ENCODE assay signal across 1 cellular context in the genomic region with DNA sequence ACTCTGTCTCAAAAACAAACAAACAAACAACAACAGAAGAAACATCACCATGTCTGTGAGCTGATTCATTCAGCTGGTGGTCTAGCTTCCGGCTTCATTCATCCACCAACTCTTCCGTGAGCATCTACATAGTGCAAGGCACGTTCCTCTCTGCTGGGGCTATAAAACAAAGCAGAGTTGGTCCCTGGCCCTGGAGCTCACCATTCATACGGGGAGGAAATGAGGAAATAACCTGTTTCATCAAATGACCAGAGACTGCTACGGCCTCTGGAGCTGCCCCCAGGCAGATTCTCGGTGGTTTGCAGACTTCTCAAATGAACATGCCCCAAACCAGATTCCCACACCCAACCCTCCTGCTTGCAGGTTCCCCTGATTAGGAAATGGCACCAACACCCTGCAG.
TF ChIP-seq lines count a peak whose summit lies in the region.

No MANE protein-coding gene starts in this region.

TF ChIP-seq in GM12878, 131 proteins besides CTCF, POLR2A, EP300 and RAD21 (continued from another document and continues in another):
- TF ChIP-seq EZH2 (IDR thresholded peaks at IDR 0.05; ENCODE audit: borderline replicate concordance, control insufficient read depth, low read depth, low read length) (no peak), SUZ12 (IDR thresholded peaks at IDR 0.05; ENCODE audit: unreplicated experiment) (no peak), RUNX3 (IDR thresholded peaks at IDR 0.05; ENCODE audit: low read length) (no peak), TCF3 (IDR thresholded peaks at IDR 0.05; ENCODE audit: borderline replicate concordance, insufficient read depth, low read depth, low read length) (no peak), KDM1A (IDR thresholded peaks at IDR 0.05; ENCODE audit: borderline replicate concordance) (no peak), SMC3 (IDR thresholded peaks at IDR 0.05; ENCODE audit: borderline replicate concordance, low read length) (peak; percentile 30; the same call in 1 of the 2 replicates), E4F1 (IDR thresholded peaks at IDR 0.05; ENCODE audit: borderline replicate concordance, partially characterized antibody) (no peak), RAD51 (IDR thresholded peaks at IDR 0.05) (no peak), STAT1 (conservative IDR thresholded peaks at IDR 0.05) (no peak), ZBTB33 (IDR thresholded peaks at IDR 0.05) (no peak), CREB1 (IDR thresholded peaks at IDR 0.05; ENCODE audit: low read depth) (no peak), PML (IDR thresholded peaks at IDR 0.05; ENCODE audit: low read length) (no peak), IKZF1 (conservative IDR thresholded peaks at IDR 0.05) (peak; percentile 76), SMAD1 (IDR thresholded peaks at IDR 0.05; ENCODE audit: low read depth, partially characterized antibody) (no peak), NR2C1 (IDR thresholded peaks at IDR 0.05) (no peak), DPF2 (IDR thresholded peaks at IDR 0.05) (no peak), SMAD5 (IDR thresholded peaks at IDR 0.05; ENCODE audit: low read depth) (no peak), IRF4 (IDR thresholded peaks at IDR 0.05; ENCODE audit: low read depth, low read length) (peak; percentile 78), ZZZ3 (IDR thresholded peaks at IDR 0.05; ENCODE audit: control insufficient read depth, insufficient read length, low read depth) (no peak), LARP7 (IDR thresholded peaks at IDR 0.05) (no peak), BCL3 (IDR thresholded peaks at IDR 0.05; ENCODE audit: borderline replicate concordance, insufficient read depth, low read depth, low read length, poor library complexity, severe bottlenecking) (peak; percentile 63), BRCA1 (IDR thresholded peaks at IDR 0.05; ENCODE audit: low read depth, low read length) (no peak), BCL11A (IDR thresholded peaks at IDR 0.05; ENCODE audit: low read depth, low read length) (peak; percentile 64; the same call in 1 of the 2 replicates), ZSCAN29 (IDR thresholded peaks at IDR 0.05) (no peak), MTA2 (IDR thresholded peaks at IDR 0.05; ENCODE audit: low read depth) (0 out of 2 replicates have a peak, but pooled peaks have one; percentile 21), HCFC1 (IDR thresholded peaks at IDR 0.05; ENCODE audit: low read length) (no peak), GABPA (IDR thresholded peaks at IDR 0.05; ENCODE audit: low read depth) (no peak), ZBED1 (IDR thresholded peaks at IDR 0.05; ENCODE audit: borderline replicate concordance) (no peak), MEF2B (IDR thresholded peaks at IDR 0.05; ENCODE audit: partially characterized antibody, poor library complexity, severe bottlenecking) (no peak), POU2F2 (IDR thresholded peaks at IDR 0.05; ENCODE audit: borderline replicate concordance, low read depth, low read length) (no peak), FOS (IDR thresholded peaks at IDR 0.05; ENCODE audit: borderline replicate concordance, extremely low read depth, insufficient read length) (no peak), YY1 (IDR thresholded peaks at IDR 0.05; ENCODE audit: low read depth, low read length) (peak; percentile 44; the same call in 1 of the 2 replicates), NFIC (IDR thresholded peaks at IDR 0.05; ENCODE audit: low read depth, low read length) (no peak), ETV6 (conservative IDR thresholded peaks at IDR 0.05 in 1 of 2, IDR thresholded peaks at IDR 0.05 in 1 of 2; ENCODE audit: borderline replicate concordance in 1 of 2, low read depth in 1 of 2) (peak in 1 of 2 experiments; percentile 80; a peak in 2 of 4 replicates), ZNF622 (IDR thresholded peaks at IDR 0.05) (no peak)
- TF ChIP-seq, protein P1, sequence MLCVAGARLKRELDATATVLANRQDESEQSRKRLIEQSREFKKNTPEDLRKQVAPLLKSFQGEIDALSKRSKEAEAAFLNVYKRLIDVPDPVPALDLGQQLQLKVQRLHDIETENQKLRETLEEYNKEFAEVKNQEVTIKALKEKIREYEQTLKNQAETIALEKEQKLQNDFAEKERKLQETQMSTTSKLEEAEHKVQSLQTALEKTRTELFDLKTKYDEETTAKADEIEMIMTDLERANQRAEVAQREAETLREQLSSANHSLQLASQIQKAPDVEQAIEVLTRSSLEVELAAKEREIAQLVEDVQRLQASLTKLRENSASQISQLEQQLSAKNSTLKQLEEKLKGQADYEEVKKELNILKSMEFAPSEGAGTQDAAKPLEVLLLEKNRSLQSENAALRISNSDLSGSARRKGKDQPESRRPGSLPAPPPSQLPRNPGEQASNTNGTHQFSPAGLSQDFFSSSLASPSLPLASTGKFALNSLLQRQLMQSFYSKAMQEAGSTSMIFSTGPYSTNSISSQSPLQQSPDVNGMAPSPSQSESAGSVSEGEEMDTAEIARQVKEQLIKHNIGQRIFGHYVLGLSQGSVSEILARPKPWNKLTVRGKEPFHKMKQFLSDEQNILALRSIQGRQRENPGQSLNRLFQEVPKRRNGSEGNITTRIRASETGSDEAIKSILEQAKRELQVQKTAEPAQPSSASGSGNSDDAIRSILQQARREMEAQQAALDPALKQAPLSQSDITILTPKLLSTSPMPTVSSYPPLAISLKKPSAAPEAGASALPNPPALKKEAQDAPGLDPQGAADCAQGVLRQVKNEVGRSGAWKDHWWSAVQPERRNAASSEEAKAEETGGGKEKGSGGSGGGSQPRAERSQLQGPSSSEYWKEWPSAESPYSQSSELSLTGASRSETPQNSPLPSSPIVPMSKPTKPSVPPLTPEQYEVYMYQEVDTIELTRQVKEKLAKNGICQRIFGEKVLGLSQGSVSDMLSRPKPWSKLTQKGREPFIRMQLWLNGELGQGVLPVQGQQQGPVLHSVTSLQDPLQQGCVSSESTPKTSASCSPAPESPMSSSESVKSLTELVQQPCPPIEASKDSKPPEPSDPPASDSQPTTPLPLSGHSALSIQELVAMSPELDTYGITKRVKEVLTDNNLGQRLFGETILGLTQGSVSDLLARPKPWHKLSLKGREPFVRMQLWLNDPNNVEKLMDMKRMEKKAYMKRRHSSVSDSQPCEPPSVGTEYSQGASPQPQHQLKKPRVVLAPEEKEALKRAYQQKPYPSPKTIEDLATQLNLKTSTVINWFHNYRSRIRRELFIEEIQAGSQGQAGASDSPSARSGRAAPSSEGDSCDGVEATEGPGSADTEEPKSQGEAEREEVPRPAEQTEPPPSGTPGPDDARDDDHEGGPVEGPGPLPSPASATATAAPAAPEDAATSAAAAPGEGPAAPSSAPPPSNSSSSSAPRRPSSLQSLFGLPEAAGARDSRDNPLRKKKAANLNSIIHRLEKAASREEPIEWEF (IDR thresholded peaks at IDR 0.05; ENCODE audit: insufficient replicate concordance, low read depth, low read length) = no peak
- TF ChIP-seq, protein P2, sequence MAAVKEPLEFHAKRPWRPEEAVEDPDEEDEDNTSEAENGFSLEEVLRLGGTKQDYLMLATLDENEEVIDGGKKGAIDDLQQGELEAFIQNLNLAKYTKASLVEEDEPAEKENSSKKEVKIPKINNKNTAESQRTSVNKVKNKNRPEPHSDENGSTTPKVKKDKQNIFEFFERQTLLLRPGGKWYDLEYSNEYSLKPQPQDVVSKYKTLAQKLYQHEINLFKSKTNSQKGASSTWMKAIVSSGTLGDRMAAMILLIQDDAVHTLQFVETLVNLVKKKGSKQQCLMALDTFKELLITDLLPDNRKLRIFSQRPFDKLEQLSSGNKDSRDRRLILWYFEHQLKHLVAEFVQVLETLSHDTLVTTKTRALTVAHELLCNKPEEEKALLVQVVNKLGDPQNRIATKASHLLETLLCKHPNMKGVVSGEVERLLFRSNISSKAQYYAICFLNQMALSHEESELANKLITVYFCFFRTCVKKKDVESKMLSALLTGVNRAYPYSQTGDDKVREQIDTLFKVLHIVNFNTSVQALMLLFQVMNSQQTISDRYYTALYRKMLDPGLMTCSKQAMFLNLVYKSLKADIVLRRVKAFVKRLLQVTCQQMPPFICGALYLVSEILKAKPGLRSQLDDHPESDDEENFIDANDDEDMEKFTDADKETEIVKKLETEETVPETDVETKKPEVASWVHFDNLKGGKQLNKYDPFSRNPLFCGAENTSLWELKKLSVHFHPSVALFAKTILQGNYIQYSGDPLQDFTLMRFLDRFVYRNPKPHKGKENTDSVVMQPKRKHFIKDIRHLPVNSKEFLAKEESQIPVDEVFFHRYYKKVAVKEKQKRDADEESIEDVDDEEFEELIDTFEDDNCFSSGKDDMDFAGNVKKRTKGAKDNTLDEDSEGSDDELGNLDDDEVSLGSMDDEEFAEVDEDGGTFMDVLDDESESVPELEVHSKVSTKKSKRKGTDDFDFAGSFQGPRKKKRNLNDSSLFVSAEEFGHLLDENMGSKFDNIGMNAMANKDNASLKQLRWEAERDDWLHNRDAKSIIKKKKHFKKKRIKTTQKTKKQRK (IDR thresholded peaks at IDR 0.05; ENCODE audit: low read depth, low read length) = no peak
- TF ChIP-seq, protein P3, sequence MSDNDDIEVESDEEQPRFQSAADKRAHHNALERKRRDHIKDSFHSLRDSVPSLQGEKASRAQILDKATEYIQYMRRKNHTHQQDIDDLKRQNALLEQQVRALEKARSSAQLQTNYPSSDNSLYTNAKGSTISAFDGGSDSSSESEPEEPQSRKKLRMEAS (IDR thresholded peaks at IDR 0.05; ENCODE audit: low read depth, low read length) = no peak
- TF ChIP-seq, protein P4, sequence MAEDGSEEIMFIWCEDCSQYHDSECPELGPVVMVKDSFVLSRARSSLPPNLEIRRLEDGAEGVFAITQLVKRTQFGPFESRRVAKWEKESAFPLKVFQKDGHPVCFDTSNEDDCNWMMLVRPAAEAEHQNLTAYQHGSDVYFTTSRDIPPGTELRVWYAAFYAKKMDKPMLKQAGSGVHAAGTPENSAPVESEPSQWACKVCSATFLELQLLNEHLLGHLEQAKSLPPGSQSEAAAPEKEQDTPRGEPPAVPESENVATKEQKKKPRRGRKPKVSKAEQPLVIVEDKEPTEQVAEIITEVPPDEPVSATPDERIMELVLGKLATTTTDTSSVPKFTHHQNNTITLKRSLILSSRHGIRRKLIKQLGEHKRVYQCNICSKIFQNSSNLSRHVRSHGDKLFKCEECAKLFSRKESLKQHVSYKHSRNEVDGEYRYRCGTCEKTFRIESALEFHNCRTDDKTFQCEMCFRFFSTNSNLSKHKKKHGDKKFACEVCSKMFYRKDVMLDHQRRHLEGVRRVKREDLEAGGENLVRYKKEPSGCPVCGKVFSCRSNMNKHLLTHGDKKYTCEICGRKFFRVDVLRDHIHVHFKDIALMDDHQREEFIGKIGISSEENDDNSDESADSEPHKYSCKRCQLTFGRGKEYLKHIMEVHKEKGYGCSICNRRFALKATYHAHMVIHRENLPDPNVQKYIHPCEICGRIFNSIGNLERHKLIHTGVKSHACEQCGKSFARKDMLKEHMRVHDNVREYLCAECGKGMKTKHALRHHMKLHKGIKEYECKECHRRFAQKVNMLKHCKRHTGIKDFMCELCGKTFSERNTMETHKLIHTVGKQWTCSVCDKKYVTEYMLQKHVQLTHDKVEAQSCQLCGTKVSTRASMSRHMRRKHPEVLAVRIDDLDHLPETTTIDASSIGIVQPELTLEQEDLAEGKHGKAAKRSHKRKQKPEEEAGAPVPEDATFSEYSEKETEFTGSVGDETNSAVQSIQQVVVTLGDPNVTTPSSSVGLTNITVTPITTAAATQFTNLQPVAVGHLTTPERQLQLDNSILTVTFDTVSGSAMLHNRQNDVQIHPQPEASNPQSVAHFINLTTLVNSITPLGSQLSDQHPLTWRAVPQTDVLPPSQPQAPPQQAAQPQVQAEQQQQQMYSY (CRISPR knock-in tag; IDR thresholded peaks at IDR 0.05) = no peak
- TF ChIP-seq, protein P5, sequence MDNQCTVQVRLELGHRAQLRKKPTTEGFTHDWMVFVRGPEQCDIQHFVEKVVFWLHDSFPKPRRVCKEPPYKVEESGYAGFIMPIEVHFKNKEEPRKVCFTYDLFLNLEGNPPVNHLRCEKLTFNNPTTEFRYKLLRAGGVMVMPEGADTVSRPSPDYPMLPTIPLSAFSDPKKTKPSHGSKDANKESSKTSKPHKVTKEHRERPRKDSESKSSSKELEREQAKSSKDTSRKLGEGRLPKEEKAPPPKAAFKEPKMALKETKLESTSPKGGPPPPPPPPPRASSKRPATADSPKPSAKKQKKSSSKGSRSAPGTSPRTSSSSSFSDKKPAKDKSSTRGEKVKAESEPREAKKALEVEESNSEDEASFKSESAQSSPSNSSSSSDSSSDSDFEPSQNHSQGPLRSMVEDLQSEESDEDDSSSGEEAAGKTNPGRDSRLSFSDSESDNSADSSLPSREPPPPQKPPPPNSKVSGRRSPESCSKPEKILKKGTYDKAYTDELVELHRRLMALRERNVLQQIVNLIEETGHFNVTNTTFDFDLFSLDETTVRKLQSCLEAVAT (IDR thresholded peaks at IDR 0.05) = no peak
